In the genomic region with DNA sequence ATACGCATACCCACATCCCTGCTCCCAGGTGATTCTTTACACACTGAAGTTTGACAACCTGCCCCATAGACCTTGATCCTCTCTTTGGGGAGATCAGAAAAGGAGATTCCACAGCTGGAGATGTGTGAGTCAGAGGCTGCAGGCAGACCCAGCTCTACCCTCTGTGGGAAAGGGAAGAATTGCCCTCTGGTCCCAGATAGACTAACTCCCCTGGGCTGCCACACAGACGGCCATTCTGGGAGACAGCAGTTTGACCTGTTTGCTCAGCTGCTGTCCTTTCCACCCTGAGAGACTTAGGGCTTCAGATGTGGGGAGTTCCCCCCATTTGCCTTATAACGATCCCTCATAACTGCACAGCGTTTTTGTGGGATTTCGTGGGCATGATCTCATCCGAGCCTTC, we compare ENCODE assay signal across 14 cellular contexts. TPM values are rescaled to one million over a fixed set of nuclear protein-coding genes. Genes with fewer than 3 reads are reported as not detected.
DNase-seq lines count a peak whose midpoint lies in the region; ATAC-seq, FAIRE-seq and TF ChIP-seq lines count a peak whose summit lies in the region.
"Had no signal": no experiment of that assay in that cellular context is flagged by ENCODE, and none has a peak within 500 bp of the region (broad histone marks: within the 10 kb centered on the region; RNA-seq: fewer than 3 reads in every experiment).

No MANE protein-coding gene starts in this region.

- peaks cover 2 to 16% of the 10 kb centered on the region in 2 experiments for H4K20me1 ChIP-seq in H1 (replicated peaks in 1 of 2; ENCODE audit: control insufficient read depth in 1 of 2, insufficient read depth in 2 of 2, low read length in 2 of 2)
- H4K20me1 ChIP-seq in neural cell (ENCODE audit: insufficient read depth): no peaks in the 10 kb centered on the region

- H3K4me3 ChIP-seq in H7 (ENCODE audit: insufficient read depth, low read depth, low read length): no peak overlapping the region
- peak overlapping the region in 2 of 4 experiments; percentile 12 to 17; a peak in 3 of 8 replicates for H3K4me3 ChIP-seq in H1 (ENCODE audit: extremely low read depth in 1 of 4, insufficient read depth in 2 of 4, low read depth in 3 of 4, low read length in 4 of 4)
- no peak overlapping the region for H3K4me3 ChIP-seq in neural cell (ENCODE audit: low read length)
- H3K4me3 ChIP-seq: PC-9 had no signal

- H3K27me3 ChIP-seq in H7 (ENCODE audit: control insufficient read depth, insufficient read depth, low read length): no peaks in the 10 kb centered on the region
- no peaks in the 10 kb centered on the region for H3K27me3 ChIP-seq in H1 (replicated peaks in 1 of 4; ENCODE audit: control insufficient read depth in 3 of 4, extremely low read depth in 1 of 4, insufficient read depth in 3 of 4, low read length in 3 of 4)
- no peaks in the 10 kb centered on the region for H3K27me3 ChIP-seq in neural cell (ENCODE audit: insufficient read depth, low read depth, low read length)

- H3K9me2 ChIP-seq in neural cell (ENCODE audit: insufficient read depth, low read length): no peaks in the 10 kb centered on the region

- no peak overlapping the region for H2AFZ ChIP-seq in H1 (ENCODE audit: low read length)
- H2AFZ ChIP-seq in neural cell (ENCODE audit: low read depth, low read length): no peak overlapping the region
- H2AFZ ChIP-seq: PC-9 had no signal

- H3K79me2 ChIP-seq in H1 (ENCODE audit: control insufficient read depth in 1 of 2, insufficient read depth in 2 of 2, low read length in 2 of 2): peaks cover 0 to 11% of the 10 kb centered on the region in 2 experiments; a peak in 2 of 4 replicates
- no peaks in the 10 kb centered on the region for H3K79me2 ChIP-seq in neural cell (replicated peaks; ENCODE audit: insufficient read depth, low read length)

- H3K4me1 ChIP-seq in H1 (replicated peaks in 1 of 4; ENCODE audit: control insufficient read depth in 3 of 4, insufficient read depth in 4 of 4, low read length in 3 of 4): peaks cover 14 to 25% (median 18%) of the 10 kb centered on the region in 4 experiments

- H2BK12ac ChIP-seq in H1 (ENCODE audit: low read depth, low read length): peak overlapping the region; percentile 90

- POLR2A ChIA-PET in H1 (lab: Charles Lee; ENCODE audit: partially characterized antibody): interaction anchor here (1.1 to 4.1 kb wide), 6 partner anchors 10 to 489 kb away, joined by 3 to 44 read pairs (median 6); a partner anchor contains a TSS

- peak overlapping the region; percentile 10 for H3K4ac ChIP-seq in H1 (replicated peaks; ENCODE audit: insufficient read length, low read depth, low read length)

- H4K91ac ChIP-seq in H1 (replicated peaks; ENCODE audit: insufficient read length, low read length): peak overlapping the region; percentile 8

- no peak overlapping the region; the same call in 1 of the 2 replicates for H2BK20ac ChIP-seq in H1 (ENCODE audit: low read length)

- H3K23me2 ChIP-seq in H1 (ENCODE audit: low read depth, low read length): no peaks in the 10 kb centered on the region; the same call in 1 of the 2 replicates

- FAIRE-seq in H1 (lab: Jason Lieb, UNC): no peak
- FAIRE-seq: islet of Langerhans had no signal

- CTCF ChIA-PET in H1 (lab: Charles Lee; ENCODE audit: partially characterized antibody): interaction anchor here (0.6 to 16.1 kb wide), 14 partner anchors 8 to 512 kb away, joined by 3 to 159 read pairs (median 4); no protein-coding TSS in a partner anchor

- H3K56ac ChIP-seq in H1 (replicated peaks; ENCODE audit: insufficient read length, low read depth, low read length): no peak overlapping the region

- no peak overlapping the region for H3K14ac ChIP-seq in H1 (ENCODE audit: insufficient read length)

- no peak overlapping the region for H2BK5ac ChIP-seq in H1 (ENCODE audit: low read depth, low read length)

- H3K23ac ChIP-seq in H1 (ENCODE audit: insufficient read length): no peak overlapping the region

- H2AK5ac ChIP-seq in H1 (ENCODE audit: low read depth, low read length): peak overlapping the region; percentile 11; the same call in 1 of the 2 replicates

- H3K9me3 ChIP-seq in H1 (ENCODE audit: insufficient read depth in 2 of 2, low read depth in 1 of 2, low read length in 1 of 2): no peaks in the 10 kb centered on the region
- H3K9me3 ChIP-seq in neural cell (ENCODE audit: low read length): no peaks in the 10 kb centered on the region

- H2BK15ac ChIP-seq in H1 (ENCODE audit: low read length): peak overlapping the region; percentile 9; the same call in 1 of the 2 replicates

- H4K5ac ChIP-seq in H1 (ENCODE audit: insufficient read length, low read depth, low read length): no peak overlapping the region

- no peaks in the 10 kb centered on the region for H3F3A ChIP-seq in neural cell (ENCODE audit: insufficient read depth, low read length, poor library complexity, severe bottlenecking)

- TF ChIP-seq RAD21 in H1 (IDR thresholded peaks at IDR 0.05 in 1 of 2, conservative IDR thresholded peaks at IDR 0.05 in 1 of 2; ENCODE audit: low read depth in 2 of 2, low read length in 2 of 2) (no peak), neural cell (conservative IDR thresholded peaks at IDR 0.05) (no peak)

- H3K27ac ChIP-seq in H1 (ENCODE audit: low read depth, low read length) (no peak overlapping the region), neural cell (ENCODE audit: low read length) (peak overlapping the region; percentile 42)
- H3K27ac ChIP-seq: PC-9 had no signal

- H3K36me3 ChIP-seq in H7 (replicated peaks; ENCODE audit: control insufficient read depth, insufficient read depth, low read length) (no peaks in the 10 kb centered on the region), H1 (ENCODE audit: control insufficient read depth in 2 of 4, insufficient read depth in 4 of 4, low read length in 3 of 4) (no peaks in the 10 kb centered on the region), neural cell (ENCODE audit: insufficient read depth, low read length) (no peaks in the 10 kb centered on the region)

- no peak overlapping the region for H3K9ac ChIP-seq in H1 (replicated peaks in 1 of 4; ENCODE audit: extremely low read depth in 1 of 4, low read depth in 3 of 4, low read length in 3 of 4)
- peak overlapping the region; percentile 18 for H3K9ac ChIP-seq in neural cell (ENCODE audit: low read length)

- no peak for TF ChIP-seq POLR2A in H1 (IDR thresholded peaks at IDR 0.05; ENCODE audit: control extremely low read depth in 1 of 2, low read depth in 2 of 2, low read length in 2 of 2)

- H3K79me1 ChIP-seq in H1 (ENCODE audit: low read depth, low read length): no peaks in the 10 kb centered on the region

- H3K4me2 ChIP-seq in H1 (ENCODE audit: insufficient read depth in 1 of 2, low read depth in 2 of 2, low read length in 2 of 2): peak overlapping the region; percentile 32 to 62
- no peak overlapping the region for H3K4me2 ChIP-seq in neural cell (ENCODE audit: low read length)
- H3K4me2 ChIP-seq: PC-9 had no signal

- ATAC-seq in HG03378 (IDR thresholded peaks at IDR 0.05; ENCODE audit: unreplicated experiment): no peak

- DNase-seq in H7 (peak; percentile 65), NCI-H146 (lab: John Stamatoyannopoulos, UW) (peak; percentile 57), H1 (ENCODE audit: low read depth in 1 of 2, low spot score in 2 of 2) (no peak), COR-L47 (lab: John Stamatoyannopoulos, UW) (no peak), COLO829 (ENCODE audit: low spot score) (no peak)
- DNase-seq: activated CD4-positive, alpha-beta T cell treated with anti-CD3 and anti-CD28 coated beads for 1 hour; activated naive CD8-positive, alpha-beta T cell treated with anti-CD3 and anti-CD28 coated beads, Interleukin-2, amount 10 ng/mL, durations not matched to agents 7 days and 5 days; caudate nucleus; GF-D8; NCI-H1048 had no signal

- 75% methylated on average over 6 of the region's 6 CpGs; no CpG with 5 or more reads in 1 of the 2 experiments for WGBS in H1 (ENCODE audit: extremely low coverage in 1 of 2, insufficient coverage in 1 of 2, insufficient read length in 1 of 2, insufficient replicate concordance in 2 of 2, low coverage in 1 of 2, low lambda C conversion rate in 2 of 2, missing lambda C conversion rate in 1 of 2), 2 experiments

- H2BK120ac ChIP-seq in H1 (replicated peaks; ENCODE audit: low read depth, low read length): no peak overlapping the region

- H4K8ac ChIP-seq in H1 (ENCODE audit: extremely low read depth, insufficient read depth, low read length): no peak overlapping the region

- H3K18ac ChIP-seq in H1 (ENCODE audit: extremely low read depth, low read length): peak overlapping the region; percentile 81

- TF ChIP-seq CTCF in H1 (IDR thresholded peaks at IDR 0.05; ENCODE audit: control extremely low read depth in 1 of 3, insufficient read depth in 1 of 3, low read depth in 1 of 3, low read length in 3 of 3) (no peak), neural cell (IDR thresholded peaks at IDR 0.05; ENCODE audit: poor library complexity, severe bottlenecking) (no peak)

- no peak for TF ChIP-seq EP300 in H1 (IDR thresholded peaks at IDR 0.05; ENCODE audit: borderline replicate concordance in 1 of 2, low read depth in 2 of 2, low read length in 2 of 2)
- TF ChIP-seq EP300 in neural cell (conservative IDR thresholded peaks at IDR 0.05; ENCODE audit: poor library complexity, severe bottlenecking): no peak

RNA-seq across cellular contexts. Expression of a gene that starts 14.0 kb away (rescaled TPM):
- 28.1 and 34.4 TPM in 2 replicates for total RNA-seq in H7 (2014; rRNA removed; shearing (Covaris generic))
- 18.9 and 20.9 TPM in 2 replicates for total RNA-seq in H1 (2021; fragmentation: NEBNext Ultra II Directional; extraction: Animal tissue kit (Norgen Biotek cat#: 25700))
- polyA plus RNA-seq in H1 (2011; rRNA removed) (8.6 and 10.8 TPM in 2 replicates), neural cell (0.02 and 0.42 TPM in 2 replicates)
- 9.9 TPM for polyA plus RNA-seq in H1 (2011; cell fraction: cytosol; rRNA removed)
- 13.0 TPM for polyA plus RNA-seq in H1 (2011; cell fraction: nucleus; rRNA removed)
- polyA plus RNA-seq in H1 (2012, experiment 1 of 2): 7.5 to 9.3 TPM (median 8.6 TPM) in 4 replicates
- polyA plus RNA-seq in H1 (2012, experiment 2 of 2): 6.2 TPM
- 5.4 TPM for polyA plus RNA-seq in H1 (2013, experiment 1 of 2)
- polyA plus RNA-seq in H1 (2013, experiment 2 of 2): 5.4 TPM
- polyA minus RNA-seq in H1 (2011; rRNA and poly(A)+ RNA removed): 21.7 and 25.4 TPM in 2 replicates
- polyA minus RNA-seq in H1 (2011; cell fraction: cytosol; rRNA and poly(A)+ RNA removed): 9.5 TPM
- 10.1 TPM for polyA minus RNA-seq in H1 (2011; cell fraction: nucleus; rRNA and poly(A)+ RNA removed)
- 0.23 TPM in 1 of 2 replicates, not detected in the other for polyA minus RNA-seq in neural cell

RNA-seq across cellular contexts. Expression of a gene that starts 48.5 kb away (rescaled TPM):
- not detected in 2 replicates for total RNA-seq in H7 (2014; rRNA removed; shearing (Covaris generic))
- total RNA-seq in H1 (2021; fragmentation: NEBNext Ultra II Directional; extraction: Animal tissue kit (Norgen Biotek cat#: 25700)): not detected in 2 replicates
- polyA plus RNA-seq in H1 (2011; rRNA removed) (not detected in 2 replicates), neural cell (not detected in 2 replicates)
- not detected for polyA plus RNA-seq in H1 (2011; cell fraction: cytosol; rRNA removed)
- polyA plus RNA-seq in H1 (2011; cell fraction: nucleus; rRNA removed): not detected
- polyA plus RNA-seq in H1 (2012, experiment 1 of 2): not detected in 4 replicates
- not detected for polyA plus RNA-seq in H1 (2012, experiment 2 of 2)
- not detected for polyA plus RNA-seq in H1 (2013, experiment 1 of 2)
- polyA plus RNA-seq in H1 (2013, experiment 2 of 2): not detected
- polyA minus RNA-seq in H1 (2011; rRNA and poly(A)+ RNA removed): not detected in 2 replicates
- polyA minus RNA-seq in H1 (2011; cell fraction: cytosol; rRNA and poly(A)+ RNA removed): not detected
- not detected for polyA minus RNA-seq in H1 (2011; cell fraction: nucleus; rRNA and poly(A)+ RNA removed)
- not detected in 2 replicates for polyA minus RNA-seq in neural cell
- total RNA-seq: PC-9 had no signal

Comparison
In these comparisons a context has a peak if more than half of its experiments do, and no peak if none do; other contexts are left out.
1. DNase-seq: peak in H7 (single experiment) and NCI-H146 (single experiment); none in H1 (0 of 2), COR-L47 (single experiment) and COLO829 (single experiment).